Comparison of ENCODE assay signal across 1 cellular context in genomic region chr20:47379433-47380150, GRCh38.
TF ChIP-seq lines count a peak whose summit lies in the region.

No MANE protein-coding gene starts in this region.

TF ChIP-seq in K562, 482 proteins besides CTCF, POLR2A, EP300 and RAD21 (continued from another document and continues in another):
- TF ChIP-seq MBD1 (CRISPR knock-in tag; IDR thresholded peaks at IDR 0.05) (no peak), ASH1L (IDR thresholded peaks at IDR 0.05; ENCODE audit: borderline replicate concordance, low read depth, partially characterized antibody) (no peak), SPI1 (IDR thresholded peaks at IDR 0.05; ENCODE audit: borderline replicate concordance, low read depth, low read length) (peak; percentile 37; the same call in 1 of the 2 replicates), ZNF318 (IDR thresholded peaks at IDR 0.05; ENCODE audit: borderline replicate concordance in 1 of 2, low read depth in 1 of 2) (0 out of 4 replicates have a peak, but pooled peaks of 1 of the 2 experiments have one; percentile 44), ERF (CRISPR knock-in tag; IDR thresholded peaks at IDR 0.05) (no peak), PURB (CRISPR knock-in tag; IDR thresholded peaks at IDR 0.05; ENCODE audit: low read depth) (no peak), ILF3 (IDR thresholded peaks at IDR 0.05; ENCODE audit: borderline replicate concordance) (no peak), PRMT5 (CRISPR knock-in tag; IDR thresholded peaks at IDR 0.05) (no peak), ZBTB9 (CRISPR knock-in tag; IDR thresholded peaks at IDR 0.05) (no peak), ZNF124 (CRISPR knock-in tag; IDR thresholded peaks at IDR 0.05) (no peak), PRPF4 (IDR thresholded peaks at IDR 0.05; ENCODE audit: insufficient read depth, low read depth, low read length, poor library complexity, severe bottlenecking) (no peak), STAT6 (CRISPR knock-in tag; IDR thresholded peaks at IDR 0.05) (no peak), ZNF586 (CRISPR knock-in tag; conservative IDR thresholded peaks at IDR 0.05) (no peak), SMARCA4 (IDR thresholded peaks at IDR 0.05) (peak; percentile 85), JUND (IDR thresholded peaks at IDR 0.05; ENCODE audit: borderline replicate concordance, low read depth, low read length) (peak; percentile 93), JUND (tag; IDR thresholded peaks at IDR 0.05; ENCODE audit: borderline replicate concordance, low read depth, low read length) (peak; percentile 62; the same call in 1 of the 3 replicates), ZBTB2 (IDR thresholded peaks at IDR 0.05) (peak; percentile 42; the same call in 1 of the 2 replicates), SMARCC2 (IDR thresholded peaks at IDR 0.05; ENCODE audit: low read depth) (peak; percentile 77), ZNF778 (CRISPR knock-in tag; IDR thresholded peaks at IDR 0.05) (no peak), ZBTB26 (CRISPR knock-in tag; IDR thresholded peaks at IDR 0.05) (no peak), NCOR1 (IDR thresholded peaks at IDR 0.05) (peak; percentile 66), TRIM25 (IDR thresholded peaks at IDR 0.05; ENCODE audit: borderline replicate concordance) (no peak), RAD51 (IDR thresholded peaks at IDR 0.05; ENCODE audit: borderline replicate concordance, low read depth) (no peak), ZNF431 (CRISPR knock-in tag; IDR thresholded peaks at IDR 0.05) (no peak), SRSF1 (IDR thresholded peaks at IDR 0.05; ENCODE audit: low read depth, low read length) (no peak), ZNF592 (IDR thresholded peaks at IDR 0.05) (peak; percentile 36)
